10 cellular contexts compared by ENCODE assay signal in the genomic region with DNA sequence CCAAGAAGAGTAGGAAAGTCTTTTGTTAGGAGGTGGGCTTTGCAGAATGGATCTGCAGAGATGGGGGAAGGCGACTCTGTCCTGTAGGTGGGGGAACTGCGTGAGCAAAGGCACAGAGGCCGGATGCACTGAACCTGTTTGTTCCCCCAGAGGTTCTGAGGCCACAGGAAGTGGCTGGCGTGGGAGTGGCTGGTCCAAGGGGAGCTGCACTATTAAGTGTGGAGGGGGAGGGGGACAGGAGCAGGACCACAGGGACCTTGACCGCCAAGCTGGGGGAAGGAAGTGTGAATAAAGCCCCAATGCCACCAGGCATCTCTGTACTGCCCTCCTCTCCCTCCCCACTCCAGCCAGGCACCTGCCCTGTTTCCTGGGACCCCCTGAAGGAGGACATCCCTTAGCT. TPM values are rescaled to one million over a fixed set of nuclear protein-coding genes. Genes with fewer than 3 reads are reported as not detected.
DNase-seq lines count a peak whose midpoint lies in the region; FAIRE-seq and TF ChIP-seq lines count a peak whose summit lies in the region.
"Had no signal": no experiment of that assay in that cellular context is flagged by ENCODE, and none has a peak within 500 bp of the region (broad histone marks: within the 10 kb centered on the region; RNA-seq: fewer than 3 reads in every experiment).

No MANE protein-coding gene starts in this region.

- H3K27ac Mint-ChIP-seq in activated CD4-positive, alpha-beta T cell treated with anti-CD3 and anti-CD28 coated beads, Interleukin-2, amount 10 ng/mL, durations not matched to agents 7 days and 5 days, result peak overlapping the region; percentile 91

- TF ChIP-seq POLR2A in ovary (IDR thresholded peaks at IDR 0.05), result no peak

- H3K27me3 ChIP-seq in HL-60 (ENCODE audit: insufficient read depth, poor library complexity, severe bottlenecking) (no peaks in the 10 kb centered on the region), small intestine (ENCODE audit: control insufficient read depth in 2 of 2, insufficient read depth in 2 of 2, low read length in 2 of 2) (no peaks in the 10 kb centered on the region), smooth muscle cell (ENCODE audit: low read depth) (no peaks in the 10 kb centered on the region), ovary (no peaks in the 10 kb centered on the region)
- H3K27me3 ChIP-seq: SJCRH30 had no signal

- H3K4me1 ChIP-seq in small intestine (ENCODE audit: control insufficient read depth in 2 of 2, insufficient read depth in 1 of 2, low read depth in 1 of 2, low read length in 1 of 2), result peaks cover 0 to 7% of the 10 kb centered on the region in 2 donors
- peaks cover 19% of the 10 kb centered on the region for H3K4me1 ChIP-seq in smooth muscle cell (ENCODE audit: low read depth)
- H3K4me1 ChIP-seq in ovary (ENCODE audit: insufficient read depth), result peaks cover 19% of the 10 kb centered on the region

- H3K36me3 Mint-ChIP-seq in activated CD4-positive, alpha-beta T cell treated with anti-CD3 and anti-CD28 coated beads, Interleukin-2, amount 10 ng/mL, durations not matched to agents 7 days and 5 days (ENCODE audit: low read depth), result no peaks in the 10 kb centered on the region

- no peak for FAIRE-seq in small intestine (lab: Jason Lieb, UNC)

- intact Hi-C loops in ovary (cut with DNase I), result loop anchor here in 2 of 4 donors (10.0 kb wide), 2 partner anchors 341 to 361 kb away; no protein-coding TSS in a partner anchor

- H3K9me3 ChIP-seq in small intestine (ENCODE audit: control insufficient read depth, low read depth) (no peaks in the 10 kb centered on the region), smooth muscle cell (replicated peaks; ENCODE audit: low read depth) (no peaks in the 10 kb centered on the region), ovary (no peaks in the 10 kb centered on the region)
- H3K9me3 ChIP-seq: SJCRH30 had no signal

- peak; percentile 45 for DNase-seq in activated CD4-positive, alpha-beta T cell treated with anti-CD3 and anti-CD28 coated beads, Interleukin-2, amount 10 ng/mL, durations not matched to agents 7 days and 5 days
- no peak for DNase-seq in activated CD4-positive, alpha-beta T cell treated with anti-CD3 and anti-CD28 coated beads, Interleukin-2, amount 50 U/mL, for 4 hours
- DNase-seq in HL-60 (ENCODE audit: low read depth in 1 of 2, low spot score in 1 of 2), result peak; percentile 33 to 76
- DNase-seq in activated CD8-positive, alpha-beta memory T cell treated with anti-CD3 and anti-CD28 coated beads, Interleukin-2, amount 50 U/mL, for 48 hours, result peak; percentile 67
- peak; percentile 17 for DNase-seq in small intestine
- DNase-seq in smooth muscle cell (lab: John Stamatoyannopoulos, UW; ENCODE audit: unreplicated experiment), result no peak
- no peak for DNase-seq in ovary
- no peak for DNase-seq in NCI-H1105 (lab: John Stamatoyannopoulos, UW)

- no peaks in the 10 kb centered on the region for H3K9me3 Mint-ChIP-seq in activated CD4-positive, alpha-beta T cell treated with anti-CD3 and anti-CD28 coated beads, Interleukin-2, amount 10 ng/mL, durations not matched to agents 7 days and 5 days

- TF ChIP-seq CTCF in HL-60 (IDR thresholded peaks at IDR 0.05; ENCODE audit: insufficient read depth, low read length) (no peak), smooth muscle cell (IDR thresholded peaks at IDR 0.05; ENCODE audit: borderline replicate concordance, insufficient read depth, poor library complexity, severe bottlenecking) (no peak), ovary (IDR thresholded peaks at IDR 0.05) (no peak)

- no peak overlapping the region for H2AFZ ChIP-seq in smooth muscle cell (ENCODE audit: low read depth)

- H3K79me2 ChIP-seq in smooth muscle cell (ENCODE audit: low read depth), result no peaks in the 10 kb centered on the region

- WGBS in small intestine, 3 donors, result 46 to 53% (median 49%) methylated on average over 4 to 5 of the region's 5 CpGs
- WGBS in smooth muscle cell (ENCODE audit: low lambda C conversion rate), result 81% methylated on average over 4 of the region's 5 CpGs
- 71 to 81% (median 76%) methylated on average over 5 of the region's 5 CpGs for WGBS in ovary, 3 donors

- H3K36me3 ChIP-seq in small intestine (ENCODE audit: control insufficient read depth in 2 of 2, insufficient read depth in 2 of 2, low read length in 2 of 2) (no peaks in the 10 kb centered on the region), smooth muscle cell (ENCODE audit: low read depth) (no peaks in the 10 kb centered on the region), ovary (no peaks in the 10 kb centered on the region)
- H3K36me3 ChIP-seq: SJCRH30 had no signal

- no peak overlapping the region for H3K4me2 ChIP-seq in smooth muscle cell

- H3K27ac ChIP-seq in HL-60 (replicated peaks) (no peak overlapping the region), small intestine (ENCODE audit: low read depth in 1 of 2, low read length in 1 of 2) (no peak overlapping the region), smooth muscle cell (ENCODE audit: low read depth) (no peak overlapping the region), ovary (no peak overlapping the region)
- H3K27ac ChIP-seq: SJCRH30 had no signal

- POLR2A ChIA-PET in activated CD4-positive, alpha-beta T cell treated with anti-CD3 and anti-CD28 coated beads, Interleukin-2, amount 10 ng/mL, durations not matched to agents 7 days and 5 days (lab: Charles Lee), result no interaction called here

- no peak for TF ChIP-seq EP300 in ovary (IDR thresholded peaks at IDR 0.05)

- H3K4me3 Mint-ChIP-seq in activated CD4-positive, alpha-beta T cell treated with anti-CD3 and anti-CD28 coated beads, Interleukin-2, amount 10 ng/mL, durations not matched to agents 7 days and 5 days, result peak overlapping the region; percentile 44

- no peaks in the 10 kb centered on the region for H4K20me1 ChIP-seq in smooth muscle cell (ENCODE audit: low read depth)

- H3F3A ChIP-seq in smooth muscle cell (ENCODE audit: low read depth), result no peaks in the 10 kb centered on the region

- peaks cover 46% of the 10 kb centered on the region for H3K4me1 Mint-ChIP-seq in activated CD4-positive, alpha-beta T cell treated with anti-CD3 and anti-CD28 coated beads, Interleukin-2, amount 10 ng/mL, durations not matched to agents 7 days and 5 days

- H3K27me3 Mint-ChIP-seq in activated CD4-positive, alpha-beta T cell treated with anti-CD3 and anti-CD28 coated beads, Interleukin-2, amount 10 ng/mL, durations not matched to agents 7 days and 5 days, result no peaks in the 10 kb centered on the region

- CTCF ChIA-PET in activated CD4-positive, alpha-beta T cell treated with anti-CD3 and anti-CD28 coated beads, Interleukin-2, amount 10 ng/mL, durations not matched to agents 7 days and 5 days (lab: Charles Lee), result interaction anchor here (1.0 to 1.2 kb wide), 4 partner anchors 21 to 344 kb away, joined by 3 read pairs; no protein-coding TSS in a partner anchor

- no peak overlapping the region for H3K9ac ChIP-seq in smooth muscle cell (ENCODE audit: low read depth)

- H3K4me3 ChIP-seq in HL-60 (replicated peaks; ENCODE audit: insufficient read depth, low read length), result no peak overlapping the region
- no peak overlapping the region for H3K4me3 ChIP-seq in small intestine (ENCODE audit: low read depth in 1 of 2, low read length in 2 of 2)
- H3K4me3 ChIP-seq in smooth muscle cell, result no peak overlapping the region
- no peak overlapping the region for H3K4me3 ChIP-seq in ovary
- H3K4me3 ChIP-seq: SJCRH30 had no signal

RNA-seq across cellular contexts. Expression of gene CYP11A1, which starts 51.8 kb away (rescaled TPM):
- total RNA-seq in activated CD4-positive, alpha-beta T cell treated with anti-CD3 and anti-CD28 coated beads, Interleukin-2, amount 10 ng/mL, durations not matched to agents 7 days and 5 days, result not detected
- polyA plus RNA-seq in small intestine (1 to 10 TPM in 1 of 3 donors, under 1 TPM in 2; 0.54 to 2.7 (median 0.54) TPM), smooth muscle cell (3.5 and 5.1 TPM in 2 replicates), ovary (1,000 to 10,000 TPM in 1 of 2 donors, 10 to 100 TPM in 1; 30.1 to 1,902 TPM)
- total RNA-seq in smooth muscle cell (2.2 and 6.6 TPM in 2 replicates), ovary (10 to 100 TPM; 19.9 to 61.3 (median 32.3) TPM)
- total RNA-seq: myocyte, SJCRH30 had no signal

Comparison
In these comparisons a context has a peak if more than half of its experiments do, and no peak if none do; other contexts are left out.
1. DNase-seq: peak in activated CD4-positive, alpha-beta T cell treated with anti-CD3 and anti-CD28 coated beads, Interleukin-2, amount 10 ng/mL, durations not matched to agents 7 days and 5 days (single experiment), HL-60 (2 of 2), activated CD8-positive, alpha-beta memory T cell treated with anti-CD3 and anti-CD28 coated beads, Interleukin-2, amount 50 U/mL, for 48 hours (single experiment) and small intestine (single experiment); none in activated CD4-positive, alpha-beta T cell treated with anti-CD3 and anti-CD28 coated beads, Interleukin-2, amount 50 U/mL, for 4 hours (0 of 2), smooth muscle cell (single experiment), ovary (0 of 5) and NCI-H1105 (single experiment).